Comparison of ENCODE assay signal across 15 cellular contexts in the genomic region with DNA sequence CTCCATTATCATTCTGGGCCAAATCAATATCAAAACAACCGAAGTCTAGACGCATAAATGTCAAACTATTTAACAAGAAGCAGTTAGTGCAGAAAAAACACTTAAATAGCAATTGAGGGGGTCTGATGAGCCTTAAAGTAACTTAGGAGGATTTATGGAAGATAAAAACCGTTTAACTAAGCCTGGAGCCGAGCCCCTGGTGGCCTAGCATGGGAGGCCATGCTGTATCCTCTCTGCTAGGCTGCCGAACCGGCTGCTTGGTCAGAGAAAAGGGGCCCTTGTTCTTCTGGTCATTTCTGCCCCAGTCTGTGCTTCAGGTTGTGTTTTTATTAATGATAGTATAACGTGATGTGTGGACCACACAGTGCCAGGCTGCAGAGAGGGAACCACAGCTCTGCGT.
"Had no signal": no experiment of that assay in that cellular context is flagged by ENCODE, and none has a peak within 500 bp of the region (broad histone marks: within the 10 kb centered on the region; RNA-seq: fewer than 3 reads in every experiment).

No MANE protein-coding gene starts in this region.

- H3K9me3 Mint-ChIP-seq: activated T-cell treated with anti-CD3 and anti-CD28 coated beads, Interleukin-2, amount 50 U/mL, for 72 hours; dendritic cell treated with granulocyte-macrophage colony-stimulating factor and Interleukin-4, amounts not matched to agents 40 ng/mL and 50 ng/mL, for 4 days; T-helper 1 cell treated with Interleukin-12 subunit alpha and Interleukin-12 subunit beta and Interleukin-4 antibody, amounts not matched to agents 30 μg/mL and 1 μg/mL, for 36 hours had no signal

- H3K4me3 Mint-ChIP-seq: activated naive CD8-positive, alpha-beta T cell; activated T-cell treated with anti-CD3 and anti-CD28 coated beads, Interleukin-2, amount 50 U/mL, for 72 hours; dendritic cell treated with granulocyte-macrophage colony-stimulating factor and Interleukin-4, amounts not matched to agents 40 ng/mL and 50 ng/mL, for 4 days; memory B cell; stimulated activated memory B cell treated with anti-CD40 and anti-IgM and Interleukin-4, amounts not matched to agents 10 μg/mL and 1 μg/mL and 100 μg/mL, for 72 hours; T-helper 1 cell treated with Interleukin-12 subunit alpha and Interleukin-12 subunit beta and Interleukin-4 antibody, amounts not matched to agents 30 μg/mL and 1 μg/mL, for 36 hours had no signal

- H3K27ac ChIP-seq: prostate gland had no signal

- H3K4me1 ChIP-seq: prostate gland had no signal

- H3K9me3 ChIP-seq: prostate gland had no signal

- H3K27ac Mint-ChIP-seq: activated naive CD8-positive, alpha-beta T cell; activated T-cell treated with anti-CD3 and anti-CD28 coated beads, Interleukin-2, amount 50 U/mL, for 72 hours; dendritic cell treated with granulocyte-macrophage colony-stimulating factor and Interleukin-4, amounts not matched to agents 40 ng/mL and 50 ng/mL, for 4 days; memory B cell; stimulated activated memory B cell treated with anti-CD40 and anti-IgM and Interleukin-4, amounts not matched to agents 10 μg/mL and 1 μg/mL and 100 μg/mL, for 72 hours; T-helper 1 cell treated with Interleukin-12 subunit alpha and Interleukin-12 subunit beta and Interleukin-4 antibody, amounts not matched to agents 30 μg/mL and 1 μg/mL, for 36 hours had no signal

- ATAC-seq: activated T-cell treated with anti-CD3 and anti-CD28 coated beads, Interleukin-2, amount 50 U/mL, for 72 hours; left ventricle myocardium superior; right cardiac atrium; stimulated activated memory B cell treated with anti-CD40 and anti-IgM and Interleukin-4, amounts not matched to agents 10 μg/mL and 1 μg/mL and 100 μg/mL, for 72 hours had no signal

- H3K4me1 Mint-ChIP-seq: memory B cell; stimulated activated memory B cell treated with anti-CD40 and anti-IgM and Interleukin-4, amounts not matched to agents 10 μg/mL and 1 μg/mL and 100 μg/mL, for 72 hours had no signal

- H3K36me3 ChIP-seq: prostate gland had no signal

- DNase-seq: activated CD4-positive, alpha-beta T cell treated with anti-CD3 and anti-CD28 coated beads, Interleukin-2, amount 50 U/mL, for 4 hours; activated CD4-positive, CD25-positive, alpha-beta regulatory T cell treated with anti-CD3 and anti-CD28 coated beads, Interleukin-2, amount 50 U/mL, for 72 hours; activated T-cell treated with anti-CD3 and anti-CD28 coated beads, Interleukin-2, amount 50 U/mL, for 72 hours; effector CD8-positive, alpha-beta T cell; left ventricle myocardium superior; occipital lobe; right cardiac atrium; small intestine; stimulated activated CD4-positive, alpha-beta T cell treated with anti-CD3 and anti-CD28 coated beads, Interleukin-4, amount 100 ng/mL, for 24 hours had no signal

- H3K4me3 ChIP-seq: prostate gland had no signal

- H3K36me3 Mint-ChIP-seq: activated naive CD8-positive, alpha-beta T cell; memory B cell; stimulated activated memory B cell treated with anti-CD40 and anti-IgM and Interleukin-4, amounts not matched to agents 10 μg/mL and 1 μg/mL and 100 μg/mL, for 72 hours had no signal
